Comparison of ENCODE assay signal across 29 cellular contexts in genomic region chr20:1103751-1104150, GRCh38.
"Had no signal": no experiment of that assay in that cellular context is flagged by ENCODE, and none has a peak within 500 bp of the region (broad histone marks: within the 10 kb centered on the region; RNA-seq: fewer than 3 reads in every experiment).

No MANE protein-coding gene starts in this region.

- ATAC-seq: stimulated activated effector memory CD8-positive, alpha-beta T cell treated with anti-CD3 and anti-CD28 coated beads, Interleukin-12 subunit alpha, Interleukin-12 subunit beta, amount 100 ng/mL, for 72 hours; stimulated activated memory B cell treated with anti-CD40 and anti-IgM and Interleukin-4, amounts not matched to agents 10 μg/mL and 1 μg/mL and 100 μg/mL, for 72 hours; stimulated activated naive B cell treated with anti-CD40 and anti-IgM and Interleukin-4, amounts not matched to agents 10 μg/mL and 1 μg/mL and 100 μg/mL, for 72 hours; stimulated activated naive CD8-positive, alpha-beta T cell treated with anti-CD3 and anti-CD28 coated beads, Interleukin-15, amount 100 ng/mL, for 72 hours; stimulated activated naive CD8-positive, alpha-beta T cell treated with anti-CD3 and anti-CD28 coated beads, Interleukin-15, Interleukin-2, amounts not matched to agents 100 U/mL and 50 U/mL, for 24 hours; upper lobe of right lung had no signal

- FAIRE-seq: urothelium cell line had no signal

- H3K4me1 Mint-ChIP-seq: stimulated activated effector memory CD8-positive, alpha-beta T cell treated with anti-CD3 and anti-CD28 coated beads, Interleukin-12 subunit alpha, Interleukin-12 subunit beta, amount 100 ng/mL, for 72 hours had no signal

- H3K9me3 Mint-ChIP-seq: type B pancreatic cell had no signal

- H3K27me3 ChIP-seq: stomach, suprapubic skin, testis, thyroid gland, tibial artery, tibial nerve, transverse colon, upper lobe of left lung, upper lobe of right lung, uterus, vagina had no signal

- H3K36me3 Mint-ChIP-seq: stimulated activated effector memory CD8-positive, alpha-beta T cell treated with anti-CD3 and anti-CD28 coated beads, Interleukin-12 subunit alpha, Interleukin-12 subunit beta, amount 100 ng/mL, for 72 hours; type B pancreatic cell had no signal

- H3K36me3 ChIP-seq: stomach, suprapubic skin, thoracic aorta, thyroid gland, tibial artery, tibial nerve, transverse colon, upper lobe of left lung, upper lobe of right lung, uterus, vagina had no signal

- DNase-seq: stimulated activated CD4-positive, alpha-beta T cell treated with anti-CD3 and anti-CD28 coated beads, Interleukin-2, amount 100 ng/mL, for 48 hours; stimulated activated CD4-positive, alpha-beta T cell treated with anti-CD3 and anti-CD28 coated beads, Interleukin-4, amount 100 ng/mL, for 1 hour; stimulated activated CD4-positive, alpha-beta T cell treated with anti-CD3 and anti-CD28 coated beads, Interleukin-4, amount 100 ng/mL, for 24 hours; stimulated activated CD4-positive, alpha-beta T cell treated with anti-CD3 and anti-CD28 coated beads, Interleukin-4, amount 100 ng/mL, for 4 hours; stimulated activated CD8-positive, alpha-beta memory T cell treated with anti-CD3 and anti-CD28 coated beads, Interleukin-4, amount 100 ng/mL, for 48 hours; stimulated activated naive B cell treated with anti-CD40 and anti-IgM and Interleukin-4, amounts not matched to agents 10 μg/mL and 1 μg/mL and 100 μg/mL, for 72 hours; stimulated activated naive CD4-positive, alpha-beta T cell; stimulated activated naive CD4-positive, alpha-beta T cell treated with Interleukin-2 at 50 U/mL for 16 hours; stimulated activated naive CD8-positive, alpha-beta T cell treated with anti-CD3 and anti-CD28 coated beads, Interleukin-15, amount 100 ng/mL, for 72 hours; stimulated activated naive CD8-positive, alpha-beta T cell treated with anti-CD3 and anti-CD28 coated beads, Interleukin-15, Interleukin-2, amounts not matched to agents 100 U/mL and 50 U/mL, for 24 hours; stomach; substantia nigra; testis; thyroid gland; tibial artery; transverse colon; trophoblast cell; upper lobe of left lung; upper lobe of right lung; uterus had no signal

- H3K4me3 Mint-ChIP-seq: stimulated activated effector memory CD8-positive, alpha-beta T cell treated with anti-CD3 and anti-CD28 coated beads, Interleukin-12 subunit alpha, Interleukin-12 subunit beta, amount 100 ng/mL, for 72 hours; stimulated activated memory B cell treated with anti-CD40 and anti-IgM and Interleukin-4, amounts not matched to agents 10 μg/mL and 1 μg/mL and 100 μg/mL, for 72 hours; stimulated activated naive B cell treated with anti-CD40 and anti-IgM and Interleukin-4, amounts not matched to agents 10 μg/mL and 1 μg/mL and 100 μg/mL, for 72 hours; stimulated activated naive CD8-positive, alpha-beta T cell treated with anti-CD3 and anti-CD28 coated beads, Interleukin-15, amount 100 ng/mL, for 72 hours; stimulated activated naive CD8-positive, alpha-beta T cell treated with anti-CD3 and anti-CD28 coated beads, Interleukin-15, Interleukin-2, amounts not matched to agents 100 ng/mL and 50 ng/mL, for 24 hours; type B pancreatic cell had no signal

- H3K27ac Mint-ChIP-seq: stimulated activated effector memory CD8-positive, alpha-beta T cell treated with anti-CD3 and anti-CD28 coated beads, Interleukin-12 subunit alpha, Interleukin-12 subunit beta, amount 100 ng/mL, for 72 hours; stimulated activated memory B cell treated with anti-CD40 and anti-IgM and Interleukin-4, amounts not matched to agents 10 μg/mL and 1 μg/mL and 100 μg/mL, for 72 hours; stimulated activated naive B cell treated with anti-CD40 and anti-IgM and Interleukin-4, amounts not matched to agents 10 μg/mL and 1 μg/mL and 100 μg/mL, for 72 hours; stimulated activated naive CD8-positive, alpha-beta T cell treated with anti-CD3 and anti-CD28 coated beads, Interleukin-15, amount 100 ng/mL, for 72 hours; stimulated activated naive CD8-positive, alpha-beta T cell treated with anti-CD3 and anti-CD28 coated beads, Interleukin-15, Interleukin-2, amounts not matched to agents 100 ng/mL and 50 ng/mL, for 24 hours; type B pancreatic cell had no signal

- H3K9me3 ChIP-seq: suprapubic skin, testis, thyroid gland, upper lobe of right lung, vagina had no signal

- H3K27me3 Mint-ChIP-seq: stimulated activated naive CD8-positive, alpha-beta T cell treated with anti-CD3 and anti-CD28 coated beads, Interleukin-15, amount 100 ng/mL, for 72 hours; stimulated activated naive CD8-positive, alpha-beta T cell treated with anti-CD3 and anti-CD28 coated beads, Interleukin-15, Interleukin-2, amounts not matched to agents 100 ng/mL and 50 ng/mL, for 24 hours; type B pancreatic cell had no signal

- H3K4me3 ChIP-seq: stomach, suprapubic skin, testis, thoracic aorta, thyroid gland, tibial artery, tibial nerve, transverse colon, upper lobe of left lung, upper lobe of right lung, uterus, vagina had no signal

- H3K27ac ChIP-seq: stomach, suprapubic skin, testis, thoracic aorta, thyroid gland, tibial artery, tibial nerve, transverse colon, upper lobe of left lung, upper lobe of right lung, uterus, vagina had no signal

- H3K4me1 ChIP-seq: stomach, suprapubic skin, testis, tibial artery, tibial nerve, transverse colon, upper lobe of left lung, uterus, vagina had no signal
